ENCODE assay signal across 21 cellular contexts in genomic region chr1:237239248-237239647, GRCh38.
"Had no signal": no experiment of that assay in that cellular context is flagged by ENCODE, and none has a peak within 500 bp of the region (broad histone marks: within the 10 kb centered on the region; RNA-seq: fewer than 3 reads in every experiment).

No MANE protein-coding gene starts in this region.

- H3K27ac Mint-ChIP-seq: activated T-cell treated with anti-CD3 and anti-CD28 coated beads, Interleukin-2, amount 50 U/mL, for 72 hours; nephron; stimulated activated naive B cell treated with anti-CD40 and anti-IgM and Interleukin-4, amounts not matched to agents 10 μg/mL and 1 μg/mL and 100 μg/mL, for 72 hours had no signal

- H3K4me3 ChIP-seq: coronary artery, upper lobe of right lung had no signal

- DNase-seq: activated CD4-positive, CD25-positive, alpha-beta regulatory T cell treated with anti-CD3 and anti-CD28 coated beads, Interleukin-2, amount 50 U/mL, for 72 hours; activated CD8-positive, alpha-beta memory T cell treated with anti-CD3 and anti-CD28 coated beads for 24 hours; activated CD8-positive, alpha-beta memory T cell treated with anti-CD3 and anti-CD28 coated beads, Interleukin-2, amount 50 U/mL, for 48 hours; activated effector memory CD4-positive, alpha-beta T cell treated with anti-CD3 and anti-CD28 coated beads, Interleukin-2, amount 50 U/mL, for 16 hours; activated naive CD4-positive, alpha-beta T cell treated with anti-CD3 and anti-CD28 coated beads, Interleukin-2, amount 50 U/mL, for 16 hours; activated T-cell treated with anti-CD3 and anti-CD28 coated beads, Interleukin-2, amount 50 U/mL, for 72 hours; aorta; brain microvascular endothelial cell; erythroblast; foreskin melanocyte; hypothalamus; islet precursor cell; left colon; midbrain; occipital lobe; retina; stimulated activated naive B cell treated with anti-CD40 and anti-IgM and Interleukin-4, amounts not matched to agents 10 μg/mL and 1 μg/mL and 100 μg/mL, for 72 hours; upper lobe of right lung had no signal

- H3K9me3 ChIP-seq: thoracic aorta, upper lobe of right lung had no signal

- ATAC-seq: activated T-cell treated with anti-CD3 and anti-CD28 coated beads, Interleukin-2, amount 50 U/mL, for 72 hours; left colon; stimulated activated naive B cell treated with anti-CD40 and anti-IgM and Interleukin-4, amounts not matched to agents 10 μg/mL and 1 μg/mL and 100 μg/mL, for 72 hours; upper lobe of right lung had no signal

- H3K27me3 Mint-ChIP-seq: stimulated activated naive B cell treated with anti-CD40 and anti-IgM and Interleukin-4, amounts not matched to agents 10 μg/mL and 1 μg/mL and 100 μg/mL, for 72 hours had no signal

- H3K27ac ChIP-seq: brain microvascular endothelial cell, coronary artery, upper lobe of right lung had no signal

- H3K27me3 ChIP-seq: brain microvascular endothelial cell, upper lobe of right lung had no signal

- H3K9me3 Mint-ChIP-seq: activated T-cell treated with anti-CD3 and anti-CD28 coated beads, Interleukin-2, amount 50 U/mL, for 72 hours; nephron had no signal

- H3K4me3 Mint-ChIP-seq: activated T-cell treated with anti-CD3 and anti-CD28 coated beads, Interleukin-2, amount 50 U/mL, for 72 hours; nephron; stimulated activated naive B cell treated with anti-CD40 and anti-IgM and Interleukin-4, amounts not matched to agents 10 μg/mL and 1 μg/mL and 100 μg/mL, for 72 hours had no signal

- H3K36me3 Mint-ChIP-seq: stimulated activated naive B cell treated with anti-CD40 and anti-IgM and Interleukin-4, amounts not matched to agents 10 μg/mL and 1 μg/mL and 100 μg/mL, for 72 hours had no signal

- H3K4me1 Mint-ChIP-seq: stimulated activated naive B cell treated with anti-CD40 and anti-IgM and Interleukin-4, amounts not matched to agents 10 μg/mL and 1 μg/mL and 100 μg/mL, for 72 hours had no signal

- H3K36me3 ChIP-seq: brain microvascular endothelial cell, thoracic aorta, upper lobe of right lung had no signal
